ENCODE assay signal across 8 cellular contexts in the genomic region with DNA sequence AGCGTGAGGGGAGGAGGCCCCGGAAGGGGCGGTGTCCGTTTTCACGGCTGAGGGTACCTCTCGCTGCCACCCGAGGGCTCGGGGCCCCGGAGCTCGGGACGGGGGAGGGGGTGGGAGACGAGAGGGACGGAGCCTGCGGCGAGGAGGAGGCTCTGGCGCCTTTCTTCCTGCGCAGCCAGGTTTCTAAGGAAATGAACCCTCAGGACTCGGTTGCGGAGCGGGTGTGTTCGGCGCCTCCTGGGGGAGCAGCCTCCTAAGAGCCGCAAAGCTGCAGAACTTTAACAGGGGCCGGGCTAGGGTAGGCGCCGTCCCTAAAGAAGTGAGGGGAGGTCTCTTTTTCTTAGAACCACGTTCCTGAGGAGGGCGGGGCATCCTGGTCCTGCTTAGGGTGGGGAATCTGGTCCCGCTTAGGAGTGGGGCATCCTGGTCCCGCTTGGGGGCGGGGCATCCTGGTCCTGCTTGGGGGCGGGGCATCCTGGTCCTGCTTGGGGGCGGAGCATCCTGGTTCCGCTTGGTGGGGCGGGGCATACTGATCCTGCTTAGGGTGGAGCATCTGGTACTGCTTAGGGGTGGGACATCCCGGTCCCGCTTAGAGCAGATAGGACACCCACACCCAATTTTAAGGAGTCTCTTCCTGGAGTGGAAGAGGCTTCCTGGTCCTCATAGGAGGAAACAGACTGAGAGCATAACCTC. TPM values are rescaled to one million over a fixed set of nuclear protein-coding genes. Genes with fewer than 3 reads are reported as not detected.
DNase-seq lines count a peak whose midpoint lies in the region; ATAC-seq, FAIRE-seq and TF ChIP-seq lines count a peak whose summit lies in the region.

No MANE protein-coding gene starts in this region.

- H3K79me2 ChIP-seq in HepG2 (ENCODE audit: insufficient read depth, low read length) = no peaks in the 10 kb centered on the region

- CTCF ChIA-PET in HepG2 (lab: Yijun Ruan, JAX; ENCODE audit: low intra/inter-chr PET ratio, low total read pairs) = no interaction called here

- TF ChIP-seq EP300 in HepG2 (IDR thresholded peaks at IDR 0.05; ENCODE audit: low read depth in 2 of 2, low read length in 2 of 2) (no peak), HepG2 (CRISPR knock-in tag; IDR thresholded peaks at IDR 0.05; ENCODE audit: borderline replicate concordance) (no peak)

- BruUV-seq in HepG2 (replicated peaks; lab: Mats Ljungman, UMichigan) = no TSS peak

- DNase-seq in CMK (ENCODE audit: low read depth) = peak; percentile 87
- DNase-seq in T follicular helper cell (ENCODE audit: low read depth) = peak; percentile 11
- DNase-seq in dermis blood vessel endothelial cell = peak; percentile 64
- DNase-seq in HepG2 (ENCODE audit: low spot score) = peak; percentile 39
- DNase-seq in NCI-H2107 (lab: John Stamatoyannopoulos, UW) = no peak
- DNase-seq in DMS79 treated with DMSO at 0.1 percent for 48 hours (lab: John Stamatoyannopoulos, UW) = no peak

- in situ Hi-C loops in HepG2 (cut with HindIII; ENCODE audit: extremely low pct_ligation_motif_present, low pct_unique_long_range_greater_than_20kb) = no loop called here

- H2AFZ ChIP-seq in HepG2 (ENCODE audit: low read length) = no peak overlapping the region

- H3K27ac ChIP-seq in HUES64 (ENCODE audit: low read depth, low read length) = no peak overlapping the region
- no peak overlapping the region for H3K27ac ChIP-seq in HepG2 (ENCODE audit: extremely low read length, insufficient read depth, low read length)

- peak overlapping the region; percentile 64 for H3K4me3 Mint-ChIP-seq in stimulated activated memory B cell treated with anti-CD40 and anti-IgM and Interleukin-4, amounts not matched to agents 10 μg/mL and 1 μg/mL and 100 μg/mL, for 72 hours

- H3K9me3 ChIP-seq in HUES64 (ENCODE audit: insufficient read depth, low read depth, low read length) = no peaks in the 10 kb centered on the region
- H3K9me3 ChIP-seq in HepG2 (ENCODE audit: low read length) = no peaks in the 10 kb centered on the region

- H4K20me1 ChIP-seq in HepG2 (ENCODE audit: insufficient read depth, low read length) = no peaks in the 10 kb centered on the region

- H3K4me1 Mint-ChIP-seq in stimulated activated memory B cell treated with anti-CD40 and anti-IgM and Interleukin-4, amounts not matched to agents 10 μg/mL and 1 μg/mL and 100 μg/mL, for 72 hours = peaks cover 32% of the 10 kb centered on the region

- H3K36me3 Mint-ChIP-seq in stimulated activated memory B cell treated with anti-CD40 and anti-IgM and Interleukin-4, amounts not matched to agents 10 μg/mL and 1 μg/mL and 100 μg/mL, for 72 hours = peaks cover 13% of the 10 kb centered on the region

- peak overlapping the region; percentile 94 for H3K4me2 ChIP-seq in HepG2 (ENCODE audit: low read depth, low read length)

- peaks cover 3% of the 10 kb centered on the region for H3K9me3 Mint-ChIP-seq in stimulated activated memory B cell treated with anti-CD40 and anti-IgM and Interleukin-4, amounts not matched to agents 10 μg/mL and 1 μg/mL and 100 μg/mL, for 72 hours

- intact Hi-C loops in HepG2 (cut with micrococcal nuclease; ENCODE audit: unreplicated experiment) = no loop called here

- POLR2A ChIA-PET in HepG2 (lab: Yijun Ruan, JAX) = interaction anchor here (0.9 to 1.7 kb wide), 3 partner anchors 33 to 234 kb away, joined by 3 to 7 read pairs (median 3); a partner anchor contains a TSS

- under 1% methylated on average over 37 of the region's 37 CpGs for WGBS in HUES64
- WGBS in HepG2 (ENCODE audit: low lambda C conversion rate) = 0% methylated on average over 11 of the region's 37 CpGs

- H3K27ac Mint-ChIP-seq in stimulated activated memory B cell treated with anti-CD40 and anti-IgM and Interleukin-4, amounts not matched to agents 10 μg/mL and 1 μg/mL and 100 μg/mL, for 72 hours = no peak overlapping the region

- peak overlapping the region; percentile 84 for H3K4me3 ChIP-seq in HUES64 (ENCODE audit: low read length)
- H3K4me3 ChIP-seq in HepG2 (replicated peaks in 1 of 3; ENCODE audit: insufficient read depth in 1 of 3, low read depth in 2 of 3, low read length in 3 of 3) = peak overlapping the region; percentile 51 to 77 (median 64)

- TF ChIP-seq CTCF in HepG2 (CRISPR knock-in tag; IDR thresholded peaks at IDR 0.05) = 0 out of 2 replicates have a peak, but pooled peaks have one; percentile 14

- H3K36me3 ChIP-seq in HUES64 (ENCODE audit: insufficient read depth, low read length) (no peaks in the 10 kb centered on the region), HepG2 (replicated peaks in 1 of 2; ENCODE audit: control insufficient read depth in 1 of 2, insufficient read depth in 2 of 2, low read length in 2 of 2) (no peaks in the 10 kb centered on the region)

- H3K27me3 ChIP-seq in HUES64 (ENCODE audit: insufficient read depth, low read length) (peaks cover 48% of the 10 kb centered on the region), HepG2 (ENCODE audit: control insufficient read depth in 1 of 2, insufficient read depth in 2 of 2, low read length in 2 of 2) (peaks cover 3 to 48% of the 10 kb centered on the region in 2 experiments)

- no peak for TF ChIP-seq POLR2A in HepG2 (IDR thresholded peaks at IDR 0.05; ENCODE audit: insufficient read depth in 1 of 2, low read depth in 2 of 2, low read length in 2 of 2)

- H3K27me3 Mint-ChIP-seq in stimulated activated memory B cell treated with anti-CD40 and anti-IgM and Interleukin-4, amounts not matched to agents 10 μg/mL and 1 μg/mL and 100 μg/mL, for 72 hours = peaks cover 97% of the 10 kb centered on the region

- TF ChIP-seq RAD21 in HepG2 (CRISPR knock-in tag; IDR thresholded peaks at IDR 0.05) = no peak

- peak; percentile 49 for ATAC-seq in HepG2
- peak; percentile 44 for ATAC-seq in stimulated activated memory B cell treated with anti-CD40 and anti-IgM and Interleukin-4, amounts not matched to agents 10 μg/mL and 1 μg/mL and 100 μg/mL, for 72 hours

- no peak for FAIRE-seq in HepG2 (lab: Jason Lieb, UNC)

- H3K4me1 ChIP-seq in HUES64 (ENCODE audit: insufficient read depth, low read length) (no peaks in the 10 kb centered on the region), HepG2 (ENCODE audit: insufficient read depth, low read length) (peaks cover 26% of the 10 kb centered on the region)

- H3K9ac ChIP-seq in HUES64 (ENCODE audit: low read depth, low read length) (no peak overlapping the region; the same call in 1 of the 2 replicates), HepG2 (ENCODE audit: insufficient read depth, low read depth, low read length) (peak overlapping the region; percentile 10; the same call in 1 of the 2 replicates)

RNA-seq across cellular contexts. Expression of a gene that starts 6.2 kb away (rescaled TPM):
- polyA plus RNA-seq in HUES64 (2013, experiment 1 of 2) = 0.95 TPM
- polyA plus RNA-seq in HUES64 (2013, experiment 2 of 2) = 0.57 TPM
- total RNA-seq in dermis blood vessel endothelial cell (not detected in 2 replicates), HepG2 (2016; rRNA removed; fragmentation: Illumina TruSeq; extraction: Trizol) (not detected in 2 replicates)
- total RNA-seq in HepG2 (2016; cell fraction: cytosol; rRNA removed; fragmentation: Illumina TruSeq; extraction: Trizol; ENCODE audit: low read depth) = not detected in 2 replicates
- total RNA-seq in HepG2 (2016; cell fraction: insoluble cytoplasmic fraction; rRNA removed; fragmentation: Illumina TruSeq; extraction: Trizol) = not detected in 2 replicates
- total RNA-seq in HepG2 (2016; cell fraction: membrane; rRNA removed; fragmentation: Illumina TruSeq; extraction: Trizol) = not detected in 2 replicates
- 0.12 TPM in 1 of 2 replicates, not detected in the other for total RNA-seq in HepG2 (2016; cell fraction: nucleus; rRNA removed; fragmentation: Illumina TruSeq; extraction: Trizol)
- 0.04 TPM in 1 of 2 replicates, not detected in the other for polyA plus RNA-seq in HepG2 (2011; rRNA removed)
- polyA plus RNA-seq in HepG2 (2011; cell fraction: cytosol; rRNA removed) = 0.11 TPM in 1 of 2 replicates, not detected in the other
- 0.87 and 0.90 TPM in 2 replicates for polyA plus RNA-seq in HepG2 (2011; cell fraction: nucleus; rRNA removed)
- polyA plus RNA-seq in HepG2 (2012) = 0.24 and 0.25 TPM in 2 replicates
- not detected in 2 replicates for polyA plus RNA-seq in HepG2 (2016; cell fraction: cytosol; fragmentation: Illumina TruSeq; extraction: Trizol; ENCODE audit: low read depth)
- polyA plus RNA-seq in HepG2 (2016; cell fraction: insoluble cytoplasmic fraction; fragmentation: Illumina TruSeq; extraction: Trizol; ENCODE audit: low read depth) = not detected in 2 replicates
- polyA plus RNA-seq in HepG2 (2016; cell fraction: membrane; fragmentation: Illumina TruSeq; extraction: Trizol; ENCODE audit: low read depth) = not detected in 2 replicates
- polyA plus RNA-seq in HepG2 (2016; cell fraction: nucleus; fragmentation: Illumina TruSeq; extraction: Trizol; ENCODE audit: insufficient read depth, low read depth) = not detected in 2 replicates
- polyA minus RNA-seq in HepG2 (2011; rRNA and poly(A)+ RNA removed; ENCODE audit: low replicate concordance) = 0.05 and 0.52 TPM in 2 replicates
- polyA minus RNA-seq in HepG2 (2011; cell fraction: cytosol; rRNA and poly(A)+ RNA removed) = not detected in 2 replicates
- 0.62 and 2.8 TPM in 2 replicates for polyA minus RNA-seq in HepG2 (2011; cell fraction: nucleus; rRNA and poly(A)+ RNA removed)

RNA-seq across cellular contexts. Expression of a gene that starts 7.5 kb away (rescaled TPM):
- 4.2 TPM for polyA plus RNA-seq in HUES64 (2013, experiment 1 of 2)
- 6.4 TPM for polyA plus RNA-seq in HUES64 (2013, experiment 2 of 2)
- total RNA-seq in dermis blood vessel endothelial cell (0.34 and 0.42 TPM in 2 replicates), HepG2 (2016; rRNA removed; fragmentation: Illumina TruSeq; extraction: Trizol) (0.40 and 0.41 TPM in 2 replicates)
- 0.40 TPM in 1 of 2 replicates, not detected in the other for total RNA-seq in HepG2 (2016; cell fraction: cytosol; rRNA removed; fragmentation: Illumina TruSeq; extraction: Trizol; ENCODE audit: low read depth)
- 0.17 and 0.30 TPM in 2 replicates for total RNA-seq in HepG2 (2016; cell fraction: insoluble cytoplasmic fraction; rRNA removed; fragmentation: Illumina TruSeq; extraction: Trizol)
- 0.17 and 0.34 TPM in 2 replicates for total RNA-seq in HepG2 (2016; cell fraction: membrane; rRNA removed; fragmentation: Illumina TruSeq; extraction: Trizol)
- total RNA-seq in HepG2 (2016; cell fraction: nucleus; rRNA removed; fragmentation: Illumina TruSeq; extraction: Trizol) = 0.66 and 1.1 TPM in 2 replicates
- 0.30 and 0.33 TPM in 2 replicates for polyA plus RNA-seq in HepG2 (2011; rRNA removed)
- 0.12 and 0.27 TPM in 2 replicates for polyA plus RNA-seq in HepG2 (2011; cell fraction: cytosol; rRNA removed)
- 1.0 and 1.6 TPM in 2 replicates for polyA plus RNA-seq in HepG2 (2011; cell fraction: nucleus; rRNA removed)
- 0.24 and 0.31 TPM in 2 replicates for polyA plus RNA-seq in HepG2 (2012)
- 0.28 TPM in 1 of 2 replicates, not detected in the other for polyA plus RNA-seq in HepG2 (2016; cell fraction: cytosol; fragmentation: Illumina TruSeq; extraction: Trizol; ENCODE audit: low read depth)
- polyA plus RNA-seq in HepG2 (2016; cell fraction: insoluble cytoplasmic fraction; fragmentation: Illumina TruSeq; extraction: Trizol; ENCODE audit: low read depth) = 0.41 and 0.73 TPM in 2 replicates
- not detected in 2 replicates for polyA plus RNA-seq in HepG2 (2016; cell fraction: membrane; fragmentation: Illumina TruSeq; extraction: Trizol; ENCODE audit: low read depth)
- 1.1 and 1.9 TPM in 2 replicates for polyA plus RNA-seq in HepG2 (2016; cell fraction: nucleus; fragmentation: Illumina TruSeq; extraction: Trizol; ENCODE audit: insufficient read depth, low read depth)
- 0.06 and 16.2 TPM in 2 replicates for polyA minus RNA-seq in HepG2 (2011; rRNA and poly(A)+ RNA removed; ENCODE audit: low replicate concordance)
- polyA minus RNA-seq in HepG2 (2011; cell fraction: cytosol; rRNA and poly(A)+ RNA removed) = not detected in 2 replicates
- 0.26 TPM in 1 of 2 replicates, not detected in the other for polyA minus RNA-seq in HepG2 (2011; cell fraction: nucleus; rRNA and poly(A)+ RNA removed)

RNA-seq across cellular contexts. Expression of a gene that starts 16.3 kb away (rescaled TPM):
- 11.6 TPM for polyA plus RNA-seq in HUES64 (2013, experiment 1 of 2)
- 20.9 TPM for polyA plus RNA-seq in HUES64 (2013, experiment 2 of 2)
- total RNA-seq in dermis blood vessel endothelial cell (not detected in 2 replicates), HepG2 (2016; rRNA removed; fragmentation: Illumina TruSeq; extraction: Trizol) (3.5 and 3.7 TPM in 2 replicates)
- total RNA-seq in HepG2 (2016; cell fraction: cytosol; rRNA removed; fragmentation: Illumina TruSeq; extraction: Trizol; ENCODE audit: low read depth) = 1.9 and 3.2 TPM in 2 replicates
- 3.8 and 5.6 TPM in 2 replicates for total RNA-seq in HepG2 (2016; cell fraction: insoluble cytoplasmic fraction; rRNA removed; fragmentation: Illumina TruSeq; extraction: Trizol)
- total RNA-seq in HepG2 (2016; cell fraction: membrane; rRNA removed; fragmentation: Illumina TruSeq; extraction: Trizol) = 2.0 and 2.4 TPM in 2 replicates
- total RNA-seq in HepG2 (2016; cell fraction: nucleus; rRNA removed; fragmentation: Illumina TruSeq; extraction: Trizol) = 1.6 and 2.3 TPM in 2 replicates
- 3.7 TPM in 2 replicates for polyA plus RNA-seq in HepG2 (2011; rRNA removed)
- 4.8 and 5.7 TPM in 2 replicates for polyA plus RNA-seq in HepG2 (2011; cell fraction: cytosol; rRNA removed)
- 2.4 and 3.1 TPM in 2 replicates for polyA plus RNA-seq in HepG2 (2011; cell fraction: nucleus; rRNA removed)
- 4.6 and 9.0 TPM in 2 replicates for polyA plus RNA-seq in HepG2 (2012)
- 1.5 and 2.8 TPM in 2 replicates for polyA plus RNA-seq in HepG2 (2016; cell fraction: cytosol; fragmentation: Illumina TruSeq; extraction: Trizol; ENCODE audit: low read depth)
- 4.3 and 5.1 TPM in 2 replicates for polyA plus RNA-seq in HepG2 (2016; cell fraction: insoluble cytoplasmic fraction; fragmentation: Illumina TruSeq; extraction: Trizol; ENCODE audit: low read depth)
- polyA plus RNA-seq in HepG2 (2016; cell fraction: membrane; fragmentation: Illumina TruSeq; extraction: Trizol; ENCODE audit: low read depth) = 1.1 and 1.6 TPM in 2 replicates
- 3.4 TPM in 2 replicates for polyA plus RNA-seq in HepG2 (2016; cell fraction: nucleus; fragmentation: Illumina TruSeq; extraction: Trizol; ENCODE audit: insufficient read depth, low read depth)
- 0.48 and 0.75 TPM in 2 replicates for polyA minus RNA-seq in HepG2 (2011; rRNA and poly(A)+ RNA removed; ENCODE audit: low replicate concordance)
- polyA minus RNA-seq in HepG2 (2011; cell fraction: cytosol; rRNA and poly(A)+ RNA removed) = not detected in 2 replicates
- not detected in 2 replicates for polyA minus RNA-seq in HepG2 (2011; cell fraction: nucleus; rRNA and poly(A)+ RNA removed)

RNA-seq across cellular contexts. Expression of a gene that starts 24.9 kb away (rescaled TPM):
- 87.2 TPM for polyA plus RNA-seq in HUES64 (2013, experiment 1 of 2)
- polyA plus RNA-seq in HUES64 (2013, experiment 2 of 2) = 104 TPM
- total RNA-seq in dermis blood vessel endothelial cell (0.60 and 1.7 TPM in 2 replicates), HepG2 (2016; rRNA removed; fragmentation: Illumina TruSeq; extraction: Trizol) (1.3 and 1.4 TPM in 2 replicates)
- total RNA-seq in HepG2 (2016; cell fraction: cytosol; rRNA removed; fragmentation: Illumina TruSeq; extraction: Trizol; ENCODE audit: low read depth) = 0.91 and 3.3 TPM in 2 replicates
- total RNA-seq in HepG2 (2016; cell fraction: insoluble cytoplasmic fraction; rRNA removed; fragmentation: Illumina TruSeq; extraction: Trizol) = 1.3 and 1.5 TPM in 2 replicates
- 3.2 and 3.6 TPM in 2 replicates for total RNA-seq in HepG2 (2016; cell fraction: membrane; rRNA removed; fragmentation: Illumina TruSeq; extraction: Trizol)
- 0.99 and 1.1 TPM in 2 replicates for total RNA-seq in HepG2 (2016; cell fraction: nucleus; rRNA removed; fragmentation: Illumina TruSeq; extraction: Trizol)
- polyA plus RNA-seq in HepG2 (2011; rRNA removed) = 1.3 and 2.4 TPM in 2 replicates
- 2.1 and 2.2 TPM in 2 replicates for polyA plus RNA-seq in HepG2 (2011; cell fraction: cytosol; rRNA removed)
- 1.6 and 1.8 TPM in 2 replicates for polyA plus RNA-seq in HepG2 (2011; cell fraction: nucleus; rRNA removed)
- polyA plus RNA-seq in HepG2 (2012) = 1.8 and 3.8 TPM in 2 replicates
- 3.1 and 3.6 TPM in 2 replicates for polyA plus RNA-seq in HepG2 (2016; cell fraction: cytosol; fragmentation: Illumina TruSeq; extraction: Trizol; ENCODE audit: low read depth)
- polyA plus RNA-seq in HepG2 (2016; cell fraction: insoluble cytoplasmic fraction; fragmentation: Illumina TruSeq; extraction: Trizol; ENCODE audit: low read depth) = 0.81 and 1.7 TPM in 2 replicates
- 2.3 and 3.5 TPM in 2 replicates for polyA plus RNA-seq in HepG2 (2016; cell fraction: membrane; fragmentation: Illumina TruSeq; extraction: Trizol; ENCODE audit: low read depth)
- polyA plus RNA-seq in HepG2 (2016; cell fraction: nucleus; fragmentation: Illumina TruSeq; extraction: Trizol; ENCODE audit: insufficient read depth, low read depth) = 1.7 and 2.1 TPM in 2 replicates
- polyA minus RNA-seq in HepG2 (2011; rRNA and poly(A)+ RNA removed; ENCODE audit: low replicate concordance) = 0.64 and 6.2 TPM in 2 replicates
- polyA minus RNA-seq in HepG2 (2011; cell fraction: cytosol; rRNA and poly(A)+ RNA removed) = 2.5 TPM in 1 of 2 replicates, not detected in the other
- polyA minus RNA-seq in HepG2 (2011; cell fraction: nucleus; rRNA and poly(A)+ RNA removed) = 1.0 TPM in 1 of 2 replicates, not detected in the other

RNA-seq across cellular contexts. Expression of a gene that starts 35.4 kb away (rescaled TPM):
- 0.70 TPM for polyA plus RNA-seq in HUES64 (2013, experiment 1 of 2)
- polyA plus RNA-seq in HUES64 (2013, experiment 2 of 2) = 0.76 TPM
- total RNA-seq in dermis blood vessel endothelial cell = 0.17 and 0.19 TPM in 2 replicates
- total RNA-seq in HepG2 (2016; rRNA removed; fragmentation: Illumina TruSeq; extraction: Trizol) = 9.9 and 14.7 TPM in 2 replicates
- total RNA-seq in HepG2 (2016; cell fraction: cytosol; rRNA removed; fragmentation: Illumina TruSeq; extraction: Trizol; ENCODE audit: low read depth) = 1.9 and 2.0 TPM in 2 replicates
- total RNA-seq in HepG2 (2016; cell fraction: insoluble cytoplasmic fraction; rRNA removed; fragmentation: Illumina TruSeq; extraction: Trizol) = 8.4 and 15.2 TPM in 2 replicates
- 5.0 and 5.3 TPM in 2 replicates for total RNA-seq in HepG2 (2016; cell fraction: membrane; rRNA removed; fragmentation: Illumina TruSeq; extraction: Trizol)
- 13.3 and 16.9 TPM in 2 replicates for total RNA-seq in HepG2 (2016; cell fraction: nucleus; rRNA removed; fragmentation: Illumina TruSeq; extraction: Trizol)
- 125 and 166 TPM in 2 replicates for polyA plus RNA-seq in HepG2 (2011; rRNA removed)
- 78.8 and 83.6 TPM in 2 replicates for polyA plus RNA-seq in HepG2 (2011; cell fraction: cytosol; rRNA removed)
- 220 and 225 TPM in 2 replicates for polyA plus RNA-seq in HepG2 (2011; cell fraction: nucleus; rRNA removed)
- 52.4 and 60.5 TPM in 2 replicates for polyA plus RNA-seq in HepG2 (2012)
- polyA plus RNA-seq in HepG2 (2016; cell fraction: cytosol; fragmentation: Illumina TruSeq; extraction: Trizol; ENCODE audit: low read depth) = 0.66 and 0.80 TPM in 2 replicates
- polyA plus RNA-seq in HepG2 (2016; cell fraction: insoluble cytoplasmic fraction; fragmentation: Illumina TruSeq; extraction: Trizol; ENCODE audit: low read depth) = 5.8 and 6.3 TPM in 2 replicates
- polyA plus RNA-seq in HepG2 (2016; cell fraction: membrane; fragmentation: Illumina TruSeq; extraction: Trizol; ENCODE audit: low read depth) = 1.2 and 2.2 TPM in 2 replicates
- polyA plus RNA-seq in HepG2 (2016; cell fraction: nucleus; fragmentation: Illumina TruSeq; extraction: Trizol; ENCODE audit: insufficient read depth, low read depth) = 19.3 and 22.0 TPM in 2 replicates
- polyA minus RNA-seq in HepG2 (2011; rRNA and poly(A)+ RNA removed; ENCODE audit: low replicate concordance) = 4.3 and 150 TPM in 2 replicates
- 36.0 and 38.7 TPM in 2 replicates for polyA minus RNA-seq in HepG2 (2011; cell fraction: cytosol; rRNA and poly(A)+ RNA removed)
- 84.6 and 100 TPM in 2 replicates for polyA minus RNA-seq in HepG2 (2011; cell fraction: nucleus; rRNA and poly(A)+ RNA removed)

Comparison
In these comparisons a context has a peak if more than half of its experiments do, and no peak if none do; other contexts are left out.
1. DNase-seq: peak in CMK (single experiment), T follicular helper cell (single experiment), dermis blood vessel endothelial cell (single experiment) and HepG2 (single experiment); none in NCI-H2107 (single experiment) and DMS79 treated with DMSO at 0.1 percent for 48 hours (single experiment).